ENCODE assay signal across 16 cellular contexts in genomic region chr20:39752235-39752876, GRCh38.
"Had no signal": no experiment of that assay in that cellular context is flagged by ENCODE, and none has a peak within 500 bp of the region (broad histone marks: within the 10 kb centered on the region; RNA-seq: fewer than 3 reads in every experiment).

No MANE protein-coding gene starts in this region.

- H3K4me3 ChIP-seq: heart right ventricle, mucosa of descending colon, right atrium auricular region, sigmoid colon, skin epidermis, suprapubic skin, thyroid gland had no signal

- H3K9me3 ChIP-seq: neutrophil, thyroid gland had no signal

- H3K36me3 ChIP-seq: heart right ventricle, neutrophil, right atrium auricular region, sigmoid colon, suprapubic skin, thyroid gland had no signal

- H3K4me1 Mint-ChIP-seq: naive thymus-derived CD8-positive, alpha-beta T cell had no signal

- H3K36me3 Mint-ChIP-seq: type B pancreatic cell had no signal

- H3K4me3 Mint-ChIP-seq: naive thymus-derived CD8-positive, alpha-beta T cell; type B pancreatic cell had no signal

- ATAC-seq: esophagus mucosa; heart right ventricle; left lobe of liver; mucosa of descending colon; naive thymus-derived CD8-positive, alpha-beta T cell; stimulated activated naive CD8-positive, alpha-beta T cell treated with anti-CD3 and anti-CD28 coated beads, Interleukin-15, Interleukin-2, amounts not matched to agents 100 U/mL and 50 U/mL, for 24 hours had no signal

- H3K27me3 ChIP-seq: neutrophil, right atrium auricular region, sigmoid colon, suprapubic skin, thyroid gland had no signal

- H3K27ac ChIP-seq: heart right ventricle, neutrophil, right atrium auricular region, sigmoid colon, skin epidermis, suprapubic skin, thyroid gland had no signal

- H3K27ac Mint-ChIP-seq: naive thymus-derived CD8-positive, alpha-beta T cell; type B pancreatic cell had no signal

- DNase-seq: effector memory CD4-positive, alpha-beta T cell; heart right ventricle; islet precursor cell; mammary epithelial cell; mucosa of descending colon; naive thymus-derived CD8-positive, alpha-beta T cell; sigmoid colon; stimulated activated naive CD8-positive, alpha-beta T cell treated with anti-CD3 and anti-CD28 coated beads, Interleukin-15, Interleukin-2, amounts not matched to agents 100 U/mL and 50 U/mL, for 24 hours; thyroid gland had no signal
